In the genomic region with DNA sequence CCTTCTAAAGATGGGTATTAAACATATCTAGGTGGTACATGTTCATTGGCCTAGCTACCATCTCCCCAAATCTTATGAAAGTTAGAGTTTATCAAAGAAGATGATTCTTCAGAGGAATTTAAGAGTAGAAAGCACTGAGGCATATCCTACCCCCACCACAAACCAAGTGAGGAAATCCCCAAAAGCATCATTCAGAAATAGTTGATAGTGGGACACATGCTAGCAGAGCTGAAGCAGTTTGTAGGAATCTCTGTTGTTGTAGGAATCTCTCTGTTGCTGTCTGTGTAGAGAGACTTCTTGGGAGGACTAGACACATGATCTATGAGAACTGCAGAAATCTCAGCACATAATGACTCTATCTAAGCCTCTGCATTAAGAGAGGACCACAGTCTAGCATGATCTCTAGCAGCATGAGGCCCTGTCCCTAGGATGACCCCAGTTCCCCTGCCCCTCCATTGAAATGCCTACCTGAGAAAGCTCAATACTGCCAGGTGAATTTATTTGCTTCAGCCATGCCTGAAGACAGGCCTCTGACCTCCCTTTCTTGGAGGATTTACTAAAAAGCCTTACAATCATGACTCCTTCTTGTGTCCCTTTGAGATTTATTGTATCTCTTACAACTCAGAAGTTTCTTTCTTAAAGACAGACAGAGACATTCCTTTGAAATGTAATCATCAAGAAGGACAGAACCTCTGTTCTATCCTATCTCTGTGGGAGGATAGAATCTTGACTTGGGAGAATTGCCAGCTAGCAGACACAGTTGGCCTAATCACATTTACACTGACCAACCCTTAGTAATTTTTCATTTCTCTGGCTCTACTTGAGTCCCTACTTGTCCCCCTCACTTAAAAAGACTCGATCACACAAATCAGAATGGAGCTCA, we compare ENCODE assay signal across 14 cellular contexts.
DNase-seq lines count a peak whose midpoint lies in the region; ATAC-seq lines count a peak whose summit lies in the region.
"Had no signal": no experiment of that assay in that cellular context is flagged by ENCODE, and none has a peak within 500 bp of the region (broad histone marks: within the 10 kb centered on the region; RNA-seq: fewer than 3 reads in every experiment).

No MANE protein-coding gene starts in this region.

- DNase-seq in astrocyte of the hippocampus (ENCODE audit: low read depth, low spot score) (peak; percentile 8), skeletal muscle cell (ENCODE audit: low read depth) (peak; percentile 68), NCI-H2081 (lab: John Stamatoyannopoulos, UW) (no peak), GM19238 (ENCODE audit: insufficient read length, low spot score) (no peak), cerebellar cortex (ENCODE audit: low spot score) (no peak)
- DNase-seq in stimulated activated CD4-positive, alpha-beta T cell treated with anti-CD3 and anti-CD28 coated beads, Interleukin-1b, Interleukin-23, amount 100 ng/mL, for 48 hours, result no peak
- DNase-seq: NCI-H1436 treated with DMSO at 0.1 percent for 48 hours; stimulated activated CD4-positive, alpha-beta T cell treated with anti-CD3 and anti-CD28 coated beads, Interleukin-4, amount 100 ng/mL, for 24 hours; WERI-Rb-1 had no signal

- H3K4me3 ChIP-seq in skeletal muscle cell (ENCODE audit: low read depth, low read length), result no peak overlapping the region
- H3K4me3 ChIP-seq: neural progenitor cell, thoracic aorta had no signal

- ATAC-seq in GM18870 (IDR thresholded peaks at IDR 0.05; ENCODE audit: unreplicated experiment) (peak; percentile 84), HG02884 (IDR thresholded peaks at IDR 0.05; ENCODE audit: unreplicated experiment) (peak; percentile 61)
- ATAC-seq: Panc1 had no signal

Comparison
In these comparisons a context has a peak if more than half of its experiments do, and no peak if none do; other contexts are left out.
1. DNase-seq: peak in astrocyte of the hippocampus (single experiment) and skeletal muscle cell (single experiment); none in NCI-H2081 (0 of 2), stimulated activated CD4-positive, alpha-beta T cell treated with anti-CD3 and anti-CD28 coated beads, Interleukin-1b, Interleukin-23, amount 100 ng/mL, for 48 hours (single experiment), GM19238 (single experiment) and cerebellar cortex (single experiment).